ENCODE assay signal across 8 cellular contexts in genomic region chr16:75494696-75495601, GRCh38. TPM values are rescaled to one million over a fixed set of nuclear protein-coding genes. Genes with fewer than 3 reads are reported as not detected.
DNase-seq lines count a peak whose midpoint lies in the region; ATAC-seq and TF ChIP-seq lines count a peak whose summit lies in the region.

CHST6 (minus strand) TSS chr16:75495441; CDS start chr16:75479828, 15,613 bp downstream.

- H3K9me3 Mint-ChIP-seq in activated B cell treated with CpG ODN at 0.5 μM for 24 hours: no peaks in the 10 kb centered on the region
- no peaks in the 10 kb centered on the region for H3K9me3 Mint-ChIP-seq in naive thymus-derived CD8-positive, alpha-beta T cell

- CTCF ChIA-PET in activated B cell treated with CpG ODN at 0.5 μM for 24 hours (lab: Charles Lee): interaction anchor here (1.0 to 1.3 kb wide), 2 partner anchors 9 to 30 kb away, joined by 3 read pairs; partner anchors contain the start of gene TMEM170A

- TF ChIP-seq EP300 in esophagus muscularis mucosa (IDR thresholded peaks at IDR 0.05): no peak

- peaks cover 11% of the 10 kb centered on the region for H3K4me1 Mint-ChIP-seq in activated B cell treated with CpG ODN at 0.5 μM for 24 hours
- H3K4me1 Mint-ChIP-seq in naive thymus-derived CD8-positive, alpha-beta T cell: peaks cover 7 to 10% (median 8%) of the 10 kb centered on the region in 4 donors

- no peak within 1 kb of the TSS for H3K27ac Mint-ChIP-seq in activated B cell treated with CpG ODN at 0.5 μM for 24 hours
- peak within 1 kb of the TSS in 1 of 10 donors; percentile 64 for H3K27ac Mint-ChIP-seq in naive thymus-derived CD8-positive, alpha-beta T cell

- no peak for TF ChIP-seq POLR2A in esophagus muscularis mucosa (IDR thresholded peaks at IDR 0.05; ENCODE audit: low read depth)

- H3K4me3 ChIP-seq in esophagus muscularis mucosa: peak within 1 kb of the TSS; percentile 49 to 59 (median 54)

- POLR2A ChIA-PET in activated B cell treated with CpG ODN at 0.5 μM for 24 hours (lab: Charles Lee): interaction anchor here (0.8 to 1.5 kb wide), 3 partner anchors 61 to 152 kb away, joined by 3 to 4 read pairs (median 3); partner anchors contain the start of genes KARS1, TERF2IP and TMEM231
- POLR2A ChIA-PET in naive thymus-derived CD8-positive, alpha-beta T cell (lab: Charles Lee): interaction anchor here (0.6 to 0.7 kb wide), 2 partner anchors 78 to 772 kb away, joined by 3 to 4 read pairs; no protein-coding TSS in a partner anchor

- H3K9me3 ChIP-seq in esophagus muscularis mucosa: no peaks in the 10 kb centered on the region

- peaks cover 26% of the 10 kb centered on the region for H3K27me3 Mint-ChIP-seq in activated B cell treated with CpG ODN at 0.5 μM for 24 hours
- H3K27me3 Mint-ChIP-seq in naive thymus-derived CD8-positive, alpha-beta T cell: peaks cover 10 to 43% (median 12%) of the 10 kb centered on the region in 5 donors

- H3K27me3 ChIP-seq in esophagus muscularis mucosa: peaks cover 0 to 7% (median 0%) of the 10 kb centered on the region in 4 donors

- WGBS in esophagus muscularis mucosa: 5% methylated on average over 26 of the region's 66 CpGs

- DNase-seq in SKM-1 treated with dmso at 0.1 percent for 144 hours (lab: John Stamatoyannopoulos, UW; ENCODE audit: unreplicated experiment): peak; percentile 26
- no peak for DNase-seq in SKM-1 (lab: John Stamatoyannopoulos, UW; ENCODE audit: unreplicated experiment)
- peak; percentile 36 for DNase-seq in activated B cell treated with CpG ODN at 0.5 μM for 24 hours
- DNase-seq in esophagus muscularis mucosa (ENCODE audit: extremely low spot score): no peak
- DNase-seq in naive thymus-derived CD8-positive, alpha-beta T cell: peak in 3 of 10 donors; percentile 3 to 19 (median 10)
- DNase-seq in ureter (ENCODE audit: low spot score): no peak
- DNase-seq in cortex of kidney (lab: John Stamatoyannopoulos, UW): no peak

- peaks cover 17 to 35% (median 29%) of the 10 kb centered on the region in 4 donors for H3K4me1 ChIP-seq in esophagus muscularis mucosa

- TF ChIP-seq CTCF in activated B cell treated with CpG ODN at 0.5 μM for 24 hours (IDR thresholded peaks at IDR 0.05): no peak
- TF ChIP-seq CTCF in esophagus muscularis mucosa (IDR thresholded peaks at IDR 0.05): no peak

- no peaks in the 10 kb centered on the region for H3K36me3 Mint-ChIP-seq in activated B cell treated with CpG ODN at 0.5 μM for 24 hours (ENCODE audit: low read depth)
- peaks cover 0 to 2% (median 0%) of the 10 kb centered on the region in 3 donors for H3K36me3 Mint-ChIP-seq in naive thymus-derived CD8-positive, alpha-beta T cell

- intact Hi-C loops in activated B cell treated with CpG ODN at 0.5 μM for 24 hours (cut with micrococcal nuclease): no loop called here
- intact Hi-C loops in esophagus muscularis mucosa (cut with DNase I): no loop called here

- H3K36me3 ChIP-seq in esophagus muscularis mucosa: no peaks in the 10 kb centered on the region

- H3K4me3 Mint-ChIP-seq in activated B cell treated with CpG ODN at 0.5 μM for 24 hours: peak within 1 kb of the TSS; percentile 75
- H3K4me3 Mint-ChIP-seq in naive thymus-derived CD8-positive, alpha-beta T cell: peak within 1 kb of the TSS; percentile 61 to 85 (median 74)

- ATAC-seq in HG02759 (IDR thresholded peaks at IDR 0.05; ENCODE audit: unreplicated experiment) (peak; percentile 85), activated B cell treated with CpG ODN at 0.5 μM for 24 hours (ENCODE audit: low read depth) (peak; percentile 88)
- ATAC-seq in naive thymus-derived CD8-positive, alpha-beta T cell: peak; percentile 51 to 75

- peak within 1 kb of the TSS in 3 of 4 donors; percentile 38 to 50 (median 40) for H3K27ac ChIP-seq in esophagus muscularis mucosa (replicated peaks in 1 of 4)

RNA-seq across cellular contexts. Expression of gene CHST6, which starts in this region (rescaled TPM):
- total RNA-seq in activated B cell treated with CpG ODN at 0.5 μM for 24 hours (0.02 and 0.05 TPM in 2 replicates), esophagus muscularis mucosa (1 to 10 TPM in 1 of 4 donors, under 1 TPM in 3; 0.33 to 2.4 (median 0.90) TPM), ureter (3.2 TPM)
- not detected for total RNA-seq in naive thymus-derived CD8-positive, alpha-beta T cell
- polyA plus RNA-seq in naive thymus-derived CD8-positive, alpha-beta T cell: not detected

Comparison
In these comparisons a context has a peak if more than half of its experiments do, and no peak if none do; other contexts are left out.
1. Peak in DNase-seq and ATAC-seq in activated B cell treated with CpG ODN at 0.5 μM for 24 hours; RNA of the gene not detected or under 1 TPM.
2. Peak in ATAC-seq in naive thymus-derived CD8-positive, alpha-beta T cell; RNA of the gene not detected or under 1 TPM.